Comparison of ENCODE assay signal across 1 cellular context in the genomic region with DNA sequence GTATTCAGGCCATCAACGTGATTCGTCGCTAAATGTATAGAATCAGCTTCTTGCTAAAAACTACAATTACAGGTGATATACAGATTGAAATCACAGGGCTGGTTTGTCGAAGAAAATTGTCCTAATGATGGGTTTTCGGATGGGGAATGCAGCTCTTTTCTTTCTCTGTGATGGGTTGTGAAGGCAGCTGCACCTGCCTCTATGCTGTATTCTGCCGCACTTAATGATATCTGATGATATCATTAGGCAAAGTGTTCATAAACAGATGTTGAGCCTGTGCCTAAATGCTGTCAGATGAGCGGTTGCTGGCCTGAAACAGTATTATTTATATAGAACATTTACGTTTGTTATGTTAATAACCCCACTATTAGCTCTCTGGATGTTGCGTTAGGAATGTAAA.
TF ChIP-seq lines count a peak whose summit lies in the region.

No MANE protein-coding gene starts in this region.

TF ChIP-seq in H1, 55 proteins besides CTCF, POLR2A, EP300 and RAD21:
- TF ChIP-seq GABPA (IDR thresholded peaks at IDR 0.05; ENCODE audit: borderline replicate concordance, insufficient read depth, low read length): no peak
